8 cellular contexts compared by ENCODE assay signal in the genomic region with DNA sequence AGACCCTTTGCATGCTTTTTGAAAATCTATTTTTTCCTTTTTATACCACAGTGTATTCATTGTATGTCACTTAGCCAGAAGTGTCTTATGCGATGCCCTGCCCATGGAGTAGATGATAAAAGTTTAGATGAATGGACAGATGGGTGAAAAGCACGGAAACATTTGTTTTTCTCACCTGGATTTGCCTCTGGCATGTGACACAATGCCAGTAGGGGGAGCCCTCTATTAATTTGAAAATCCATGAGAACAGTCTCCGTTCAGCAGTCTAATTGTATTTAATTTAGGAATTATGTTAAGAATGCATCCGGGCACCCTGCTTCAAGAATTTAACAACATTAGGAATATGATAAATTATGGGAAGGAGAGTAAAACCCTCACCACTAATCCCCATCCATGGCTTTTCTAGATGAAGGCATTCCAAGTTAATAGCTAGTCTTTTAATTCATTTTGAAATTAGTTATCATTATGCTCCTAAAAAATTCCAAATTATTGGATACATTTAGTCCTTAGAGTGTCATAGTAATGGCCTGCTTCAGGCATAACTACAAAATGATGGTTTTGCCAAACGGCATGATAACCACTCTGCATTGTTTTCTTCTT. TPM values are rescaled to one million over a fixed set of nuclear protein-coding genes. Genes with fewer than 3 reads are reported as not detected.
DNase-seq lines count a peak whose midpoint lies in the region; ATAC-seq and TF ChIP-seq lines count a peak whose summit lies in the region.

No MANE protein-coding gene starts in this region.

- no peaks in the 10 kb centered on the region for H3K36me3 ChIP-seq in Panc1 (ENCODE audit: control insufficient read depth, insufficient read depth, low read length)
- no peaks in the 10 kb centered on the region for H3K36me3 ChIP-seq in thyroid gland

- CTCF ChIA-PET in Panc1 (lab: Charles Lee): interaction anchor here (0.7 to 1.1 kb wide), 6 partner anchors 10 to 246 kb away, joined by 3 to 5 read pairs (median 3); no protein-coding TSS in a partner anchor

- in situ Hi-C loops in Panc1 (cut with HindIII; ENCODE audit: low pct_unique_long_range_greater_than_20kb, low sequenced_read_pairs): no loop called here

- no peak for TF ChIP-seq POLR2A in thyroid gland (IDR thresholded peaks at IDR 0.05)

- 60 to 64% methylated on average over 5 of the region's 5 CpGs for WGBS in thyroid gland, 2 donors

- H3K27ac ChIP-seq in Panc1 (ENCODE audit: low read length): no peak overlapping the region
- no peak overlapping the region for H3K27ac ChIP-seq in thyroid gland

- ATAC-seq in Panc1 (peak; percentile 66; the same call in 1 of the 2 replicates), GM19395 (IDR thresholded peaks at IDR 0.05; ENCODE audit: unreplicated experiment) (no peak), GM21717 (IDR thresholded peaks at IDR 0.05; ENCODE audit: unreplicated experiment) (no peak)

- POLR2A ChIA-PET in Panc1 (lab: Charles Lee): no interaction called here

- no TSS peak for BruUV-seq in Panc1 (replicated peaks; lab: Mats Ljungman, UMichigan)

- H3K4me1 ChIP-seq in Panc1 (ENCODE audit: control insufficient read depth, insufficient read depth, low read length) (no peaks in the 10 kb centered on the region), thyroid gland (no peaks in the 10 kb centered on the region)

- H3K4me3 ChIP-seq in GM12875 (ENCODE audit: low read depth, low read length) (no peak overlapping the region), Panc1 (ENCODE audit: low read depth in 2 of 2, low read length in 2 of 2) (no peak overlapping the region), fibroblast of the aortic adventitia (ENCODE audit: low read depth, low read length) (no peak overlapping the region), thyroid gland (replicated peaks in 1 of 3) (no peak overlapping the region)

- intact Hi-C loops in Panc1 (cut with micrococcal nuclease; ENCODE audit: unreplicated experiment): no loop called here
- intact Hi-C loops in thyroid gland (cut with DNase I): no loop called here

- TF ChIP-seq CTCF in GM12875 (IDR thresholded peaks at IDR 0.05; ENCODE audit: borderline replicate concordance, insufficient read depth, low read depth, low read length) (peak; percentile 41; the same call in 1 of the 2 replicates), Panc1 (IDR thresholded peaks at IDR 0.05) (peak; percentile 86), fibroblast of the aortic adventitia (IDR thresholded peaks at IDR 0.05; ENCODE audit: insufficient read depth, low read length) (peak; percentile 74), thyroid gland (IDR thresholded peaks at IDR 0.05) (peak in 4 of 6 experiments; percentile 25 to 58 (median 32))

- no peaks in the 10 kb centered on the region for H3K9me3 ChIP-seq in Panc1 (ENCODE audit: control insufficient read depth, insufficient read depth, low read depth, low read length)
- H3K9me3 ChIP-seq in thyroid gland: no peaks in the 10 kb centered on the region

- DNase-seq in AG08396 (ENCODE audit: low spot score) (peak; percentile 8), Panc1 (ENCODE audit: low read depth, low spot score) (no peak), fibroblast of the aortic adventitia (ENCODE audit: low read depth) (peak; percentile 52), thyroid gland (peak; percentile 2 to 3), NCI-H1048 (lab: John Stamatoyannopoulos, UW) (no peak)

- H3K27me3 ChIP-seq in Panc1 (ENCODE audit: control insufficient read depth, insufficient read depth, low read length): no peaks in the 10 kb centered on the region
- H3K27me3 ChIP-seq in thyroid gland: no peaks in the 10 kb centered on the region

RNA-seq across cellular contexts. Expression of a gene that starts 55.3 kb away (rescaled TPM):
- total RNA-seq in Panc1 (2021; ENCODE audit: unreplicated experiment): 34.4 TPM
- 20.1 TPM for polyA plus RNA-seq in Panc1 (2012; ENCODE audit: insufficient read length)
- total RNA-seq in fibroblast of the aortic adventitia (ENCODE audit: low replicate concordance): 36.7 and 47.1 TPM in 2 replicates
- total RNA-seq in thyroid gland: 10 to 100 TPM; 32.6 to 44.3 (median 40.4) TPM

Comparison
In these comparisons a context has a peak if more than half of its experiments do, and no peak if none do; other contexts are left out.
1. DNase-seq: peak in AG08396 (single experiment), fibroblast of the aortic adventitia (single experiment) and thyroid gland (2 of 2); none in Panc1 (single experiment) and NCI-H1048 (single experiment).
2. CTCF ChIP-seq: peak in every context shown above with its lines; median percentile 86 in Panc1; 74 in fibroblast of the aortic adventitia; 41 in GM12875; 32 in thyroid gland.